In the genomic region with DNA sequence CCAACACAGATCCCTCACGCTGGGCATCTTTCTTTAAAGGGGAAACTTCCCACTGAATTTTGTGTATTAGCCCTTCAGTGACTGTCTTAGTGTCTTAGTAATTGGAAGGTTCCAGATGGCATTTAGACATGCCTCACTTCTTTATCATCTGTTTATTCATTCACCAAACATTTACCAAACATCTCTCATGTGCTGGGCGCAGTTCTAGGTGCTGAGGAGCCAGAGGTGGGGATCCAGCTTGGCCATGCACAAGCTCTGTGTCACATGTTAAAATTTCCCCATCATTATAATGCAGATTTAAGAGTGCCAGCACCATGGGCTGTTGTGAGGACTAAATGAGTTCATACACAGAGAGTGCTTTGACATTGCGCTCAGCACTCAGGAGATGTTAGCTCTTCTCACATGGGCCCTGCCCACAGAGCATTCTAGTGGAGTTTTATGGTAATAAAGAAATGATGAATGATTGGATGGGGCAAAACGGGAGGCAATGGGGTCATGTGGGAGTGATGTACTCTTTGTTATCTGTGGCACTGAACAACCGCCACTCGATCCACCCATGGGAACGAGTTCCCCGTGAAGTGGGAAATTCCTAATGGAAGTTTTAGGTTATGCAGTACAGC, we compare ENCODE assay signal across 10 cellular contexts.
DNase-seq lines count a peak whose midpoint lies in the region; ATAC-seq and TF ChIP-seq lines count a peak whose summit lies in the region.
"Had no signal": no experiment of that assay in that cellular context is flagged by ENCODE, and none has a peak within 500 bp of the region (broad histone marks: within the 10 kb centered on the region; RNA-seq: fewer than 3 reads in every experiment).

No MANE protein-coding gene starts in this region.

- intact Hi-C loops in left ventricle myocardium inferior (cut with micrococcal nuclease), result no loop called here
- intact Hi-C loops in dorsolateral prefrontal cortex (cut with DNase I), result loop anchor here (5.0 to 10.0 kb wide), 7 partner anchors 129 to 1359 kb away; no protein-coding TSS in a partner anchor
- intact Hi-C loops in vagina (cut with DNase I), result no loop called here

- no peaks in the 10 kb centered on the region for H3K36me3 ChIP-seq in left ventricle myocardium inferior
- H3K36me3 ChIP-seq in right atrium auricular region, result no peaks in the 10 kb centered on the region
- H3K36me3 ChIP-seq in vagina, result no peaks in the 10 kb centered on the region

- TF ChIP-seq CTCF in left ventricle myocardium inferior (IDR thresholded peaks at IDR 0.05; ENCODE audit: borderline replicate concordance) (no peak), right atrium auricular region (IDR thresholded peaks at IDR 0.05) (no peak), dorsolateral prefrontal cortex (IDR thresholded peaks at IDR 0.05 in 54 of 56, conservative IDR thresholded peaks at IDR 0.05 in 2 of 56; ENCODE audit: low read depth in 1 of 56, partially characterized antibody in 56 of 56) (peak in 1 of 56 donors; percentile 12), vagina (IDR thresholded peaks at IDR 0.05) (no peak)

- H3K4me1 ChIP-seq in left ventricle myocardium inferior (peaks cover 55% of the 10 kb centered on the region), right atrium auricular region (peaks cover 0 to 41% of the 10 kb centered on the region in 2 donors), vagina (peaks cover 47% of the 10 kb centered on the region)

- no peaks in the 10 kb centered on the region for H3K27me3 ChIP-seq in left ventricle myocardium inferior (ENCODE audit: low read depth)
- no peaks in the 10 kb centered on the region for H3K27me3 ChIP-seq in right atrium auricular region
- no peaks in the 10 kb centered on the region for H3K27me3 ChIP-seq in dorsolateral prefrontal cortex
- H3K27me3 ChIP-seq in vagina, result no peaks in the 10 kb centered on the region

- peak overlapping the region; percentile 61 for H3K27ac ChIP-seq in left ventricle myocardium inferior (replicated peaks)
- peak overlapping the region in 1 of 2 donors; percentile 43 for H3K27ac ChIP-seq in right atrium auricular region
- peak overlapping the region in 51 of 59 donors; percentile 16 to 88 (median 71) for H3K27ac ChIP-seq in dorsolateral prefrontal cortex
- peak overlapping the region; percentile 60 for H3K27ac ChIP-seq in vagina

- DNase-seq in left ventricle myocardium inferior (no peak), right atrium auricular region (ENCODE audit: low spot score) (no peak), dorsolateral prefrontal cortex (peak in 3 of 10 donors; percentile 1 to 25 (median 22)), mesenteric fat pad (ENCODE audit: low spot score) (peak; percentile 53), vagina (ENCODE audit: extremely low spot score in 2 of 2) (no peak), NCI-H2196 (lab: John Stamatoyannopoulos, UW; ENCODE audit: unreplicated experiment) (no peak), NCI-H345 treated with DMSO at 0.1 percent for 48 hours (lab: John Stamatoyannopoulos, UW; ENCODE audit: unreplicated experiment) (no peak)
- DNase-seq in stimulated activated naive CD8-positive, alpha-beta T cell treated with anti-CD3 and anti-CD28 coated beads, Interleukin-15, Interleukin-2, amounts not matched to agents 100 U/mL and 50 U/mL, for 24 hours, result no peak
- DNase-seq: NCI-H774, SW 1271 had no signal

- no peak for TF ChIP-seq POLR2A in vagina (IDR thresholded peaks at IDR 0.05)

- no peak overlapping the region for H3K4me3 ChIP-seq in left ventricle myocardium inferior
- no peak overlapping the region for H3K4me3 ChIP-seq in right atrium auricular region
- peak overlapping the region in 19 of 59 donors; percentile 18 to 60 (median 45) for H3K4me3 ChIP-seq in dorsolateral prefrontal cortex
- no peak overlapping the region for H3K4me3 ChIP-seq in vagina

- H3K9me3 ChIP-seq in left ventricle myocardium inferior (replicated peaks) (no peaks in the 10 kb centered on the region), right atrium auricular region (no peaks in the 10 kb centered on the region), vagina (no peaks in the 10 kb centered on the region)

- ATAC-seq in stimulated activated naive CD8-positive, alpha-beta T cell treated with anti-CD3 and anti-CD28 coated beads, Interleukin-15, Interleukin-2, amounts not matched to agents 100 U/mL and 50 U/mL, for 24 hours, result no peak

Comparison
In these comparisons a context has a peak if more than half of its experiments do, and no peak if none do; other contexts are left out.
1. intact Hi-C loops: an anchor here in dorsolateral prefrontal cortex (5.0 to 10.0 kb wide); none called in left ventricle myocardium inferior and vagina.